In genomic region chr1:32876341-32877210, GRCh38 we compare ENCODE assay signal across 8 cellular contexts. TPM values are rescaled to one million over a fixed set of nuclear protein-coding genes. Genes with fewer than 3 reads are reported as not detected.
DNase-seq lines count a peak whose midpoint lies in the region; ATAC-seq and TF ChIP-seq lines count a peak whose summit lies in the region.

No MANE protein-coding gene starts in this region.

- H3K4me3 ChIP-seq in GM12875 (ENCODE audit: low read depth, low read length) (no peak overlapping the region), fibroblast of villous mesenchyme (ENCODE audit: low read depth, low read length) (no peak overlapping the region), osteoblast (ENCODE audit: insufficient read depth, low read length) (no peak overlapping the region)

- H2AFZ ChIP-seq in osteoblast (ENCODE audit: low read length): no peak overlapping the region

- peaks cover 5% of the 10 kb centered on the region for H3K4me1 Mint-ChIP-seq in activated T-cell treated with anti-CD3 and anti-CD28 coated beads, Interleukin-2, amount 50 U/mL, for 72 hours (ENCODE audit: low read depth)

- no peaks in the 10 kb centered on the region for H3K4me1 ChIP-seq in osteoblast (ENCODE audit: insufficient read depth, low read length)

- TF ChIP-seq CTCF in GM12875 (IDR thresholded peaks at IDR 0.05; ENCODE audit: borderline replicate concordance, insufficient read depth, low read depth, low read length) (peak; percentile 97), fibroblast of villous mesenchyme (IDR thresholded peaks at IDR 0.05; ENCODE audit: insufficient read depth, low read depth, low read length) (peak; percentile 92), osteoblast (IDR thresholded peaks at IDR 0.05; ENCODE audit: extremely low read depth, low read depth, low read length) (peak; percentile 85)

- H3K4me3 Mint-ChIP-seq in activated T-cell treated with anti-CD3 and anti-CD28 coated beads, Interleukin-2, amount 50 U/mL, for 72 hours: no peak overlapping the region

- no peaks in the 10 kb centered on the region for H3K36me3 ChIP-seq in osteoblast (ENCODE audit: insufficient read depth, low read length)

- H3K27ac ChIP-seq in osteoblast (ENCODE audit: low read depth, low read length): no peak overlapping the region

- peak; percentile 88 to 89 for ATAC-seq in activated T-cell treated with anti-CD3 and anti-CD28 coated beads, Interleukin-2, amount 50 U/mL, for 72 hours (replicated peaks in 1 of 2)
- ATAC-seq in GM21367 (IDR thresholded peaks at IDR 0.05; ENCODE audit: unreplicated experiment) (no peak), GM21737 (IDR thresholded peaks at IDR 0.05; ENCODE audit: unreplicated experiment) (no peak)

- H3K27ac Mint-ChIP-seq in activated T-cell treated with anti-CD3 and anti-CD28 coated beads, Interleukin-2, amount 50 U/mL, for 72 hours: no peak overlapping the region

- DNase-seq in AG08396 (ENCODE audit: low spot score) (peak; percentile 85), NCI-H82 treated with DMSO at 0.1 percent for 48 hours (lab: John Stamatoyannopoulos, UW; ENCODE audit: unreplicated experiment) (peak; percentile 67), fibroblast of villous mesenchyme (ENCODE audit: low read depth) (peak; percentile 50), osteoblast (ENCODE audit: insufficient read length, low spot score, missing footprints) (peak; percentile 97)
- peak; percentile 74 to 83 for DNase-seq in activated T-cell treated with anti-CD3 and anti-CD28 coated beads, Interleukin-2, amount 50 U/mL, for 72 hours

- H3K9me3 Mint-ChIP-seq in activated T-cell treated with anti-CD3 and anti-CD28 coated beads, Interleukin-2, amount 50 U/mL, for 72 hours: no peaks in the 10 kb centered on the region

- H4K20me1 ChIP-seq in osteoblast (ENCODE audit: insufficient read depth, low read length): no peaks in the 10 kb centered on the region

- H3K27me3 Mint-ChIP-seq in activated T-cell treated with anti-CD3 and anti-CD28 coated beads, Interleukin-2, amount 50 U/mL, for 72 hours (ENCODE audit: low read depth): peaks cover 43% of the 10 kb centered on the region

- H3K79me2 ChIP-seq in osteoblast (ENCODE audit: insufficient read depth, low read length): no peaks in the 10 kb centered on the region

- no peak overlapping the region for H3K4me2 ChIP-seq in osteoblast (ENCODE audit: insufficient read depth, low read length)

- no peaks in the 10 kb centered on the region for H3K36me3 Mint-ChIP-seq in activated T-cell treated with anti-CD3 and anti-CD28 coated beads, Interleukin-2, amount 50 U/mL, for 72 hours (ENCODE audit: insufficient read depth in 2 of 2)

- H3K9me3 ChIP-seq in osteoblast (ENCODE audit: low read depth, low read length): no peaks in the 10 kb centered on the region

- peaks cover 11% of the 10 kb centered on the region for H3K27me3 ChIP-seq in osteoblast (ENCODE audit: insufficient read depth, low read length)

RNA-seq across cellular contexts. Expression of gene FNDC5, which starts 5.9 kb away (rescaled TPM):
- total RNA-seq in activated T-cell treated with anti-CD3 and anti-CD28 coated beads, Interleukin-2, amount 50 U/mL, for 72 hours: not detected
- total RNA-seq in fibroblast of villous mesenchyme (0.43 and 0.64 TPM in 2 replicates), osteoblast (0.36 TPM in 1 of 2 replicates, not detected in the other)

RNA-seq across cellular contexts. Expression of gene HPCA, which starts 9.7 kb away (rescaled TPM):
- total RNA-seq in activated T-cell treated with anti-CD3 and anti-CD28 coated beads, Interleukin-2, amount 50 U/mL, for 72 hours: under 1 TPM in 1 of 2 donors, not detected in 1; 0.36 TPM
- total RNA-seq in fibroblast of villous mesenchyme: not detected in 2 replicates
- total RNA-seq in osteoblast: not detected in 2 replicates

RNA-seq across cellular contexts. Expression of gene TMEM54, which starts 24.6 kb away (rescaled TPM):
- 1 to 10 TPM; 1.4 to 2.0 TPM for total RNA-seq in activated T-cell treated with anti-CD3 and anti-CD28 coated beads, Interleukin-2, amount 50 U/mL, for 72 hours
- 9.9 and 17.4 TPM in 2 replicates for total RNA-seq in fibroblast of villous mesenchyme
- total RNA-seq in osteoblast: 16.5 and 22.4 TPM in 2 replicates

RNA-seq across cellular contexts. Expression of gene S100PBP, which starts 59.1 kb away (rescaled TPM):
- 10 to 100 TPM; 45.5 to 52.9 TPM for total RNA-seq in activated T-cell treated with anti-CD3 and anti-CD28 coated beads, Interleukin-2, amount 50 U/mL, for 72 hours
- total RNA-seq in fibroblast of villous mesenchyme (32.9 and 46.6 TPM in 2 replicates), osteoblast (42.0 and 57.2 TPM in 2 replicates)

RNA-seq across cellular contexts. Expression of gene YARS1, which starts 59.4 kb away (rescaled TPM):
- total RNA-seq in activated T-cell treated with anti-CD3 and anti-CD28 coated beads, Interleukin-2, amount 50 U/mL, for 72 hours: 100 to 1,000 TPM; 341 to 388 TPM
- total RNA-seq in fibroblast of villous mesenchyme (137 and 182 TPM in 2 replicates), osteoblast (183 and 199 TPM in 2 replicates)

Comparison
In these comparisons a context has a peak if more than half of its experiments do, and no peak if none do; other contexts are left out.
1. ATAC-seq: peak in activated T-cell treated with anti-CD3 and anti-CD28 coated beads, Interleukin-2, amount 50 U/mL, for 72 hours (2 of 2); none in GM21367 (single experiment) and GM21737 (single experiment).
2. Peak in every context shown above with its lines, with median percentiles within 50 percentile points of each other: DNase-seq and CTCF ChIP-seq.